ENCODE assay signal across 8 cellular contexts in genomic region chr12:62933871-62934798, GRCh38.
DNase-seq lines count a peak whose midpoint lies in the region; TF ChIP-seq lines count a peak whose summit lies in the region.

No MANE protein-coding gene starts in this region.

- H3K36me3 ChIP-seq in HAP-1 (replicated peaks) (no peaks in the 10 kb centered on the region), Loucy (ENCODE audit: insufficient read depth, low read length) (no peaks in the 10 kb centered on the region)

- peaks cover 2% of the 10 kb centered on the region for H3K36me3 Mint-ChIP-seq in activated naive CD4-positive, alpha-beta T cell treated with anti-CD3 and anti-CD28 coated beads, Interleukin-2, amount 50 U/mL, for 24 hours

- no peak; the same call in 1 of the 2 replicates for TF ChIP-seq CTCF in Loucy (conservative IDR thresholded peaks at IDR 0.05; ENCODE audit: low read length)

- H3K4me1 Mint-ChIP-seq in activated naive CD4-positive, alpha-beta T cell treated with anti-CD3 and anti-CD28 coated beads, Interleukin-2, amount 50 U/mL, for 24 hours, result peaks cover 13% of the 10 kb centered on the region

- H3K27ac Mint-ChIP-seq in activated naive CD4-positive, alpha-beta T cell treated with anti-CD3 and anti-CD28 coated beads, Interleukin-2, amount 50 U/mL, for 24 hours, result no peak overlapping the region

- H3K4me1 ChIP-seq in HAP-1, result peaks cover 21% of the 10 kb centered on the region
- peaks cover 51% of the 10 kb centered on the region for H3K4me1 ChIP-seq in Loucy (ENCODE audit: insufficient read depth, low read length, poor library complexity, severe bottlenecking)

- peaks cover 48% of the 10 kb centered on the region for H3K79me2 ChIP-seq in Loucy (ENCODE audit: insufficient read depth, low read length)

- H3K9me2 ChIP-seq in Loucy (replicated peaks; ENCODE audit: low read depth, low read length), result no peaks in the 10 kb centered on the region

- peak overlapping the region; percentile 57 for H2AFZ ChIP-seq in Loucy (ENCODE audit: low read length)

- H3K27me3 ChIP-seq in HAP-1 (ENCODE audit: low read depth) (peaks cover 7% of the 10 kb centered on the region; the same call in 1 of the 2 replicates), Loucy (ENCODE audit: insufficient read depth, low read length, poor library complexity, severe bottlenecking) (no peaks in the 10 kb centered on the region)

- in situ Hi-C loops in HAP-1 (cut with MboI; ENCODE audit: low sequenced_read_pairs), result no loop called here

- H3K4me3 ChIP-seq in HAP-1 (peak overlapping the region; percentile 61), Loucy (ENCODE audit: low read length, poor library complexity, severe bottlenecking) (peak overlapping the region; percentile 94)

- peaks cover 30% of the 10 kb centered on the region for H3K27me3 Mint-ChIP-seq in activated naive CD4-positive, alpha-beta T cell treated with anti-CD3 and anti-CD28 coated beads, Interleukin-2, amount 50 U/mL, for 24 hours

- H3K9me3 Mint-ChIP-seq in activated naive CD4-positive, alpha-beta T cell treated with anti-CD3 and anti-CD28 coated beads, Interleukin-2, amount 50 U/mL, for 24 hours, result peaks cover 4% of the 10 kb centered on the region

- H3K4me3 Mint-ChIP-seq in activated naive CD4-positive, alpha-beta T cell treated with anti-CD3 and anti-CD28 coated beads, Interleukin-2, amount 50 U/mL, for 24 hours, result peak overlapping the region; percentile 82

- peak overlapping the region; percentile 87 for H3K9ac ChIP-seq in Loucy (ENCODE audit: low read depth, low read length, poor library complexity, severe bottlenecking)

- DNase-seq in activated naive CD4-positive, alpha-beta T cell (lab: John Stamatoyannopoulos, UW), result no peak
- peak in 1 of 2 experiments; percentile 67 for DNase-seq in HAP-1 (ENCODE audit: low spot score in 2 of 2)
- DNase-seq in activated CD8-positive, alpha-beta memory T cell treated with anti-CD3 and anti-CD28 coated beads, Interleukin-2, amount 50 U/mL, for 48 hours, result peak; percentile 60
- peak; percentile 68 for DNase-seq in globus pallidus (ENCODE audit: low spot score)
- peak in 47 of 56 donors; percentile 8 to 86 (median 60) for DNase-seq in nucleus accumbens (lab: John Stamatoyannopoulos, UW)
- DNase-seq in NK-92 (lab: John Stamatoyannopoulos, UW; ENCODE audit: unreplicated experiment), result no peak

- peak overlapping the region; percentile 82 for H3K4me2 ChIP-seq in Loucy (ENCODE audit: low read depth, low read length, poor library complexity, severe bottlenecking)

- peaks cover 7% of the 10 kb centered on the region; the same call in 1 of the 2 replicates for H3F3A ChIP-seq in Loucy (ENCODE audit: low read depth)

- peaks cover 18% of the 10 kb centered on the region for H4K20me1 ChIP-seq in Loucy (ENCODE audit: insufficient read depth, low read length, poor library complexity, severe bottlenecking)

- H3K9me3 ChIP-seq in HAP-1 (no peaks in the 10 kb centered on the region), Loucy (ENCODE audit: insufficient read depth, low read depth, low read length) (no peaks in the 10 kb centered on the region)

Comparison
In these comparisons a context has a peak if more than half of its experiments do, and no peak if none do; other contexts are left out.
1. DNase-seq: peak in activated CD8-positive, alpha-beta memory T cell treated with anti-CD3 and anti-CD28 coated beads, Interleukin-2, amount 50 U/mL, for 48 hours (single experiment), globus pallidus (single experiment) and nucleus accumbens (47 of 56); none in activated naive CD4-positive, alpha-beta T cell (0 of 4) and NK-92 (single experiment).